ENCODE assay signal across 8 cellular contexts in the genomic region with DNA sequence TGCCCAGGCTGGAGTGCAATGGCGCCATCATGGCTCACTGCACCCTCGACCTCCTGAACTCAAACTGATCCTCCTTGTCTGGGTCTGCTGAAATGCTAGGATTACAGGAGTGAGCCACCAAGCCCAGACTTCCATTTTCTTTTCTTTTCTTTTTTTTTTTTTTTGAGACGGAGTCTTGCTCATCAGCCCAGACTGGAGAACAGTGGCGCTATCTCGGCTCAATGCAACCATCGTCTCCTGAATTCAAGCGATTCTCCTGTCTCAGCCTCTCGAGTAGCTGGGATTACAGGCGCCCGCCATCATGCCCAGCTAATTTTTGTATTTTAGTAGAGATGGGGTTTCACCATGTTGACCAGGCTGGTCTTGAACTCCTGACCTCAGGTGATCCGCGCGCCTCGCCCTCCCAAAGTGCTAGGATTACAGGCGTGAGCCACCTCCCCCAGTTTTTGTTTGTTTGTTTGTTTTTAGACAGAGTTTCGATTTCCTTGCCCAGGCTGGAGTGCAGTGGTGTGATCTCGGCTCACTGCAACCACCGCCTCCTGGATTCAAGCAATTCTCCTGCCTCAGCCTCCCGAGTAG. TPM values are rescaled to one million over a fixed set of nuclear protein-coding genes. Genes with fewer than 3 reads are reported as not detected.
DNase-seq lines count a peak whose midpoint lies in the region; ATAC-seq and TF ChIP-seq lines count a peak whose summit lies in the region.
"Not testable (repeated sequence)": the region's sequence is repeated elsewhere in the genome, so short reads cannot be mapped to it uniquely, and the experiment has no call there.

No MANE protein-coding gene starts in this region.

- H3K9me3 Mint-ChIP-seq in CD4-positive, CD25-positive, alpha-beta regulatory T cell; T-helper 1 cell treated with Interleukin-12 subunit alpha and Interleukin-12 subunit beta and Interleukin-4 antibody, amounts not matched to agents 30 μg/mL and 1 μg/mL, for 36 hours; activated naive CD8-positive, alpha-beta T cell treated with anti-CD3 and anti-CD28 coated beads for 36 hours; endodermal cell; type B pancreatic cell: not testable (repeated sequence)

- H3K4me3 Mint-ChIP-seq in CD4-positive, CD25-positive, alpha-beta regulatory T cell, result peak overlapping the region in 3 of 4 donors; percentile 73 to 94 (median 90)
- peak overlapping the region; percentile 96 for H3K4me3 Mint-ChIP-seq in T-helper 1 cell treated with Interleukin-12 subunit alpha and Interleukin-12 subunit beta and Interleukin-4 antibody, amounts not matched to agents 30 μg/mL and 1 μg/mL, for 36 hours
- H3K4me3 Mint-ChIP-seq in activated naive CD8-positive, alpha-beta T cell treated with anti-CD3 and anti-CD28 coated beads for 36 hours, result peak overlapping the region; percentile 96
- peak overlapping the region; percentile 91 for H3K4me3 Mint-ChIP-seq in endodermal cell
- not testable (repeated sequence) for H3K4me3 Mint-ChIP-seq in type B pancreatic cell

- H3K27ac Mint-ChIP-seq in CD4-positive, CD25-positive, alpha-beta regulatory T cell, result peak overlapping the region; percentile 70 to 97 (median 84)
- H3K27ac Mint-ChIP-seq in T-helper 1 cell treated with Interleukin-12 subunit alpha and Interleukin-12 subunit beta and Interleukin-4 antibody, amounts not matched to agents 30 μg/mL and 1 μg/mL, for 36 hours, result peak overlapping the region; percentile 57
- peak overlapping the region; percentile 92 for H3K27ac Mint-ChIP-seq in activated naive CD8-positive, alpha-beta T cell treated with anti-CD3 and anti-CD28 coated beads for 36 hours
- H3K27ac Mint-ChIP-seq in endodermal cell (peak overlapping the region; percentile 94), type B pancreatic cell (peak overlapping the region; percentile 98)

- not testable (repeated sequence) for TF ChIP-seq CTCF in endodermal cell (conservative IDR thresholded peaks at IDR 0.05); right lobe of liver (IDR thresholded peaks at IDR 0.05); prostate gland (IDR thresholded peaks at IDR 0.05); type B pancreatic cell (conservative IDR thresholded peaks at IDR 0.05)

- not testable (repeated sequence) for H3K27me3 ChIP-seq in CD4-positive, CD25-positive, alpha-beta regulatory T cell (ENCODE audit: control insufficient read depth, insufficient read depth, low read length); HUES64 (ENCODE audit: insufficient read depth, low read length); endodermal cell (ENCODE audit: control insufficient read depth, insufficient read depth, low read length, poor library complexity, severe bottlenecking); right lobe of liver; prostate gland (replicated peaks; ENCODE audit: insufficient read depth)

- not testable (repeated sequence) for H3K9me3 ChIP-seq in CD4-positive, CD25-positive, alpha-beta regulatory T cell (ENCODE audit: control insufficient read depth in 2 of 2, low read length in 2 of 2); HUES64 (ENCODE audit: insufficient read depth, low read depth, low read length); endodermal cell (ENCODE audit: control insufficient read depth, low read length); right lobe of liver; prostate gland

- 86% methylated on average over 19 of the region's 19 CpGs for WGBS in HUES64
- WGBS in endodermal cell (ENCODE audit: insufficient coverage in 1 of 2, insufficient read length in 1 of 2), 2 experiments, result 82 to 89% methylated on average over 15 to 19 of the region's 19 CpGs
- WGBS in right lobe of liver (ENCODE audit: insufficient coverage, low coverage, low lambda C conversion rate, missing lambda C conversion rate), result 37% methylated on average over 16 of the region's 19 CpGs
- WGBS in prostate gland, result 63% methylated on average over 19 of the region's 19 CpGs

- not testable (repeated sequence) for H3K27me3 Mint-ChIP-seq in CD4-positive, CD25-positive, alpha-beta regulatory T cell; T-helper 1 cell treated with Interleukin-12 subunit alpha and Interleukin-12 subunit beta and Interleukin-4 antibody, amounts not matched to agents 30 μg/mL and 1 μg/mL, for 36 hours (ENCODE audit: low read depth); activated naive CD8-positive, alpha-beta T cell treated with anti-CD3 and anti-CD28 coated beads for 36 hours; endodermal cell (ENCODE audit: insufficient read depth); type B pancreatic cell

- not testable (repeated sequence) for TF ChIP-seq POLR2A in right lobe of liver (IDR thresholded peaks at IDR 0.05); prostate gland (IDR thresholded peaks at IDR 0.05)

- not testable (repeated sequence) for ATAC-seq in CD4-positive, CD25-positive, alpha-beta regulatory T cell (ENCODE audit: low read depth in 2 of 2); right lobe of liver

- H3K4me1 ChIP-seq in CD4-positive, CD25-positive, alpha-beta regulatory T cell (ENCODE audit: control insufficient read depth, insufficient read depth, low read length, poor library complexity, severe bottlenecking), result peaks cover 18% of the 10 kb centered on the region
- not testable (repeated sequence) for H3K4me1 ChIP-seq in HUES64 (ENCODE audit: insufficient read depth, low read length); endodermal cell (ENCODE audit: control insufficient read depth, insufficient read depth, low read length); prostate gland (replicated peaks)
- H3K4me1 ChIP-seq in right lobe of liver, result peaks cover 0 to 21% (median 7%) of the 10 kb centered on the region in 4 donors

- peaks cover 2 to 33% (median 12%) of the 10 kb centered on the region in 4 donors for H3K4me1 Mint-ChIP-seq in CD4-positive, CD25-positive, alpha-beta regulatory T cell
- peaks cover 12% of the 10 kb centered on the region for H3K4me1 Mint-ChIP-seq in T-helper 1 cell treated with Interleukin-12 subunit alpha and Interleukin-12 subunit beta and Interleukin-4 antibody, amounts not matched to agents 30 μg/mL and 1 μg/mL, for 36 hours (ENCODE audit: low read depth)
- not testable (repeated sequence) for H3K4me1 Mint-ChIP-seq in activated naive CD8-positive, alpha-beta T cell treated with anti-CD3 and anti-CD28 coated beads for 36 hours; type B pancreatic cell (ENCODE audit: unreplicated experiment)
- peaks cover 11% of the 10 kb centered on the region for H3K4me1 Mint-ChIP-seq in endodermal cell

- intact Hi-C loops in right lobe of liver (cut with DNase I), result not testable (repeated sequence)
- intact Hi-C loops in prostate gland (cut with DNase I), result loop anchor here (5.0 kb wide), 2 partner anchors 34 to 66 kb away; a partner anchor contains a TSS

- H3K36me3 ChIP-seq in CD4-positive, CD25-positive, alpha-beta regulatory T cell (ENCODE audit: control insufficient read depth, insufficient read depth, low read length); HUES64 (ENCODE audit: insufficient read depth, low read length); endodermal cell (ENCODE audit: control insufficient read depth, insufficient read depth, low read length); right lobe of liver; prostate gland: not testable (repeated sequence)

- H3K4me3 ChIP-seq in CD4-positive, CD25-positive, alpha-beta regulatory T cell (ENCODE audit: low read depth, low read length), result peak overlapping the region; percentile 68
- peak overlapping the region; percentile 36 for H3K4me3 ChIP-seq in HUES64 (ENCODE audit: low read length)
- not testable (repeated sequence) for H3K4me3 ChIP-seq in endodermal cell (ENCODE audit: low read length)
- H3K4me3 ChIP-seq in right lobe of liver, result peak overlapping the region in 1 of 3 donors; percentile 11
- peak overlapping the region in 1 of 2 donors; percentile 82 for H3K4me3 ChIP-seq in prostate gland

- H3K9ac ChIP-seq in HUES64 (ENCODE audit: low read depth, low read length) (peak overlapping the region; percentile 54; the same call in 1 of the 2 replicates), endodermal cell (ENCODE audit: extremely low read depth, low read length, poor library complexity, severe bottlenecking) (peak overlapping the region; percentile 25)

- not testable (repeated sequence) for H3K36me3 Mint-ChIP-seq in CD4-positive, CD25-positive, alpha-beta regulatory T cell; T-helper 1 cell treated with Interleukin-12 subunit alpha and Interleukin-12 subunit beta and Interleukin-4 antibody, amounts not matched to agents 30 μg/mL and 1 μg/mL, for 36 hours (ENCODE audit: low read depth); activated naive CD8-positive, alpha-beta T cell treated with anti-CD3 and anti-CD28 coated beads for 36 hours; endodermal cell (ENCODE audit: low read depth); type B pancreatic cell

- H3K27ac ChIP-seq in CD4-positive, CD25-positive, alpha-beta regulatory T cell (ENCODE audit: insufficient read depth, low read length, poor library complexity, severe bottlenecking), result peak overlapping the region; percentile 92
- H3K27ac ChIP-seq in HUES64 (ENCODE audit: low read depth, low read length), result not testable (repeated sequence)
- peak overlapping the region; percentile 82 for H3K27ac ChIP-seq in endodermal cell (ENCODE audit: low read depth, low read length)
- H3K27ac ChIP-seq in right lobe of liver, result peak overlapping the region in 2 of 3 donors; percentile 37 to 41
- H3K27ac ChIP-seq in prostate gland, result peak overlapping the region; percentile 4 to 93

- not testable (repeated sequence) for DNase-seq in CD4-positive, CD25-positive, alpha-beta regulatory T cell; activated naive CD8-positive, alpha-beta T cell treated with anti-CD3 and anti-CD28 coated beads for 36 hours; endodermal cell; right lobe of liver; prostate gland (ENCODE audit: low spot score); type B pancreatic cell (ENCODE audit: extremely low spot score, unreplicated experiment)

RNA-seq across cellular contexts. Expression of a gene that starts 1.1 kb away (rescaled TPM):
- total RNA-seq in CD4-positive, CD25-positive, alpha-beta regulatory T cell, result 53.6 TPM
- 10 to 100 TPM in 1 of 4 donors, 1 to 10 TPM in 3; 7.7 to 11.8 (median 9.7) TPM for polyA plus RNA-seq in CD4-positive, CD25-positive, alpha-beta regulatory T cell
- 6.1 TPM for polyA plus RNA-seq in HUES64 (2013, experiment 1 of 2)
- 5.8 TPM for polyA plus RNA-seq in HUES64 (2013, experiment 2 of 2)
- total RNA-seq in activated naive CD8-positive, alpha-beta T cell treated with anti-CD3 and anti-CD28 coated beads for 36 hours, result 10 to 100 TPM; 20.0 to 21.0 TPM
- 10 to 100 TPM; 10.9 to 15.4 TPM for total RNA-seq in endodermal cell
- 7.1 TPM for polyA plus RNA-seq in endodermal cell (2013, experiment 1 of 2)
- polyA plus RNA-seq in endodermal cell (2013, experiment 2 of 2), result 6.6 TPM
- 10 to 100 TPM in 2 of 6 experiments, 1 to 10 TPM in 4; 5.3 to 11.9 (median 8.6) TPM for total RNA-seq in right lobe of liver
- total RNA-seq in prostate gland, result 10 to 100 TPM; 10.7 to 44.4 TPM
- total RNA-seq in type B pancreatic cell (ENCODE audit: low replicate concordance), result 13.6 and 16.7 TPM in 2 replicates

RNA-seq across cellular contexts. Expression of a gene that starts 20.4 kb away (rescaled TPM):
- total RNA-seq in CD4-positive, CD25-positive, alpha-beta regulatory T cell, result 186 TPM
- polyA plus RNA-seq in CD4-positive, CD25-positive, alpha-beta regulatory T cell, result 100 to 1,000 TPM; 106 to 118 (median 117) TPM
- 158 TPM for polyA plus RNA-seq in HUES64 (2013, experiment 1 of 2)
- 169 TPM for polyA plus RNA-seq in HUES64 (2013, experiment 2 of 2)
- total RNA-seq in activated naive CD8-positive, alpha-beta T cell treated with anti-CD3 and anti-CD28 coated beads for 36 hours, result 100 to 1,000 TPM; 168 to 170 TPM
- total RNA-seq in endodermal cell (100 to 1,000 TPM; 277 to 336 TPM), right lobe of liver (100 to 1,000 TPM in 3 of 6 experiments, 10 to 100 TPM in 3; 92.7 to 179 (median 118) TPM), prostate gland (100 to 1,000 TPM; 326 to 536 TPM), type B pancreatic cell (ENCODE audit: low replicate concordance) (151 and 191 TPM in 2 replicates)
- 178 TPM for polyA plus RNA-seq in endodermal cell (2013, experiment 1 of 2)
- 167 TPM for polyA plus RNA-seq in endodermal cell (2013, experiment 2 of 2)

RNA-seq across cellular contexts. Expression of a gene that starts 34.7 kb away (rescaled TPM):
- 90.6 TPM for total RNA-seq in CD4-positive, CD25-positive, alpha-beta regulatory T cell
- polyA plus RNA-seq in CD4-positive, CD25-positive, alpha-beta regulatory T cell, result 10 to 100 TPM; 65.3 to 99.1 (median 89.9) TPM
- polyA plus RNA-seq in HUES64 (2013, experiment 1 of 2), result 104 TPM
- polyA plus RNA-seq in HUES64 (2013, experiment 2 of 2), result 118 TPM
- total RNA-seq in activated naive CD8-positive, alpha-beta T cell treated with anti-CD3 and anti-CD28 coated beads for 36 hours, result 100 to 1,000 TPM; 116 to 124 TPM
- total RNA-seq in endodermal cell, result 100 to 1,000 TPM; 108 to 115 TPM
- 131 TPM for polyA plus RNA-seq in endodermal cell (2013, experiment 1 of 2)
- polyA plus RNA-seq in endodermal cell (2013, experiment 2 of 2), result 120 TPM
- 10 to 100 TPM; 30.2 to 93.0 (median 36.1) TPM for total RNA-seq in right lobe of liver
- 100 to 1,000 TPM; 115 to 130 TPM for total RNA-seq in prostate gland
- 72.9 and 73.9 TPM in 2 replicates for total RNA-seq in type B pancreatic cell (ENCODE audit: low replicate concordance)

RNA-seq across cellular contexts. Expression of a gene that starts 48.7 kb away (rescaled TPM):
- 1,556 TPM for total RNA-seq in CD4-positive, CD25-positive, alpha-beta regulatory T cell
- polyA plus RNA-seq in CD4-positive, CD25-positive, alpha-beta regulatory T cell, result 1,000 to 10,000 TPM; 1,213 to 1,759 (median 1,573) TPM
- polyA plus RNA-seq in HUES64 (2013, experiment 1 of 2), result 1,216 TPM
- 1,283 TPM for polyA plus RNA-seq in HUES64 (2013, experiment 2 of 2)
- 1,000 to 10,000 TPM; 1,816 to 1,826 TPM for total RNA-seq in activated naive CD8-positive, alpha-beta T cell treated with anti-CD3 and anti-CD28 coated beads for 36 hours
- total RNA-seq in endodermal cell (1,000 to 10,000 TPM; 1,143 to 1,222 TPM), right lobe of liver (100 to 1,000 TPM; 256 to 470 (median 406) TPM), prostate gland (100 to 1,000 TPM; 646 to 738 TPM), type B pancreatic cell (ENCODE audit: low replicate concordance) (1,126 and 1,202 TPM in 2 replicates)
- polyA plus RNA-seq in endodermal cell (2013, experiment 1 of 2), result 1,238 TPM
- 1,200 TPM for polyA plus RNA-seq in endodermal cell (2013, experiment 2 of 2)
